Comparison of ENCODE assay signal across 24 cellular contexts in the genomic region with DNA sequence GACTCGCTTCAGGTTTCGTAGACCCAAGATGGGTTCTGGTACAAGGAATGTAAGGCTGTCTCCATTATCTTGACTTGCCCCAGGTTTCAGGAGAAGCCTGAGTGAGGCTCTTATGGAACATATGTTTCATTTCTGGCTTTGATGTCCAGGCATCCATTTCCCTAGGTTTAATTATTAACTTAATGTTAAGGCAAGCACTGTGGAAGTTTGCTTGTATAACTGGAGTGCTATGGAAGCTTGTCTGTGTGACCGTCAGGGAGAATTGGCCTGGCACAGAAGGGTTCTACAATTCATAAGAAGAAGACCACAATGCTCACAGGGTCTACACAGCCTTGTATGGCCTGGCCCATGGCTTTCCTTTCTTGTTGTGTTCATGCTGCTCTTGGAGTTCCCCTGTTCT. TPM values are rescaled to one million over a fixed set of nuclear protein-coding genes. Genes with fewer than 3 reads are reported as not detected.
DNase-seq lines count a peak whose midpoint lies in the region; ATAC-seq, FAIRE-seq and TF ChIP-seq lines count a peak whose summit lies in the region.
"Had no signal": no experiment of that assay in that cellular context is flagged by ENCODE, and none has a peak within 500 bp of the region (broad histone marks: within the 10 kb centered on the region; RNA-seq: fewer than 3 reads in every experiment).

No MANE protein-coding gene starts in this region.

- H3K36me3 Mint-ChIP-seq in GM23338 (ENCODE audit: low read depth): peaks cover 46% of the 10 kb centered on the region; the same call in 2 of the 3 replicates
- H3K36me3 Mint-ChIP-seq: CD4-positive, CD25-positive, alpha-beta regulatory T cell had no signal

- FAIRE-seq in GM12878 (lab: Jason Lieb, UNC) (no peak), urothelium cell line (lab: Jason Lieb, UNC) (no peak)
- FAIRE-seq: K562 had no signal

- POLR2A ChIA-PET in GM12878 (lab: Charles Lee): no interaction called here

- no peak overlapping the region for H3K27ac Mint-ChIP-seq in GM23338
- H3K27ac Mint-ChIP-seq: CD4-positive, CD25-positive, alpha-beta regulatory T cell; CD8-positive, alpha-beta memory T cell had no signal

- no peaks in the 10 kb centered on the region; the same call in 2 of the 3 replicates for H3K4me1 Mint-ChIP-seq in GM23338

- H4K20me1 ChIP-seq in GM12878 (ENCODE audit: control insufficient read depth, insufficient read depth): no peaks in the 10 kb centered on the region
- no peaks in the 10 kb centered on the region for H4K20me1 ChIP-seq in GM23338 (replicated peaks; ENCODE audit: insufficient read depth)

- RAD21 ChIA-PET in GM12878 (lab: Charles Lee; ENCODE audit: unreplicated experiment): no interaction called here

- no peak for TF ChIP-seq RAD21 in GM12878 (IDR thresholded peaks at IDR 0.05; ENCODE audit: insufficient read depth, low read depth, low read length)

- no peak for TF ChIP-seq EP300 in GM12878 (IDR thresholded peaks at IDR 0.05; ENCODE audit: borderline replicate concordance in 1 of 2, control insufficient read depth in 1 of 2, low read depth in 2 of 2, low read length in 2 of 2)

- SMC1A ChIA-PET in GM12878 (lab: Charles Lee; ENCODE audit: uncharacterized antibody, unreplicated experiment): no interaction called here

- no peak overlapping the region for H3K4me2 ChIP-seq in GM12878 (ENCODE audit: control insufficient read depth, insufficient read depth)
- H3K4me2 ChIP-seq in GM23338: no peak overlapping the region

- CTCF ChIA-PET in GM12878 (lab: Yijun Ruan, JAX): no interaction called here

- no peaks in the 10 kb centered on the region for H3K27me3 Mint-ChIP-seq in GM23338 (ENCODE audit: insufficient read depth, low read depth, poor library complexity)
- H3K27me3 Mint-ChIP-seq: CD4-positive, CD25-positive, alpha-beta regulatory T cell had no signal

- no peaks in the 10 kb centered on the region for H3K4me1 ChIP-seq in GM12878 (ENCODE audit: control insufficient read depth, insufficient read depth, low read length)
- H3K4me1 ChIP-seq in mucosa of descending colon (ENCODE audit: low read depth): no peaks in the 10 kb centered on the region
- no peaks in the 10 kb centered on the region for H3K4me1 ChIP-seq in GM23338 (ENCODE audit: insufficient read depth)
- H3K4me1 ChIP-seq in prostate gland (replicated peaks): no peaks in the 10 kb centered on the region
- H3K4me1 ChIP-seq: BE2C had no signal

- no peak overlapping the region for H3K27ac ChIP-seq in GM12878 (ENCODE audit: control insufficient read depth, insufficient read depth)
- H3K27ac ChIP-seq in GM23338 (ENCODE audit: low read depth): no peak overlapping the region
- H3K27ac ChIP-seq in prostate gland: no peak overlapping the region

- no peaks in the 10 kb centered on the region for H3K27me3 ChIP-seq in GM12878 (replicated peaks in 1 of 2; ENCODE audit: control insufficient read depth in 2 of 2, insufficient read depth in 2 of 2, low read length in 1 of 2)
- no peaks in the 10 kb centered on the region for H3K27me3 ChIP-seq in GM23338 (ENCODE audit: insufficient read depth)
- no peaks in the 10 kb centered on the region for H3K27me3 ChIP-seq in prostate gland (replicated peaks; ENCODE audit: insufficient read depth)
- H3K27me3 ChIP-seq: BE2C had no signal

- no peak overlapping the region for H2AFZ ChIP-seq in GM12878 (ENCODE audit: control insufficient read depth, low read depth, low read length)
- H2AFZ ChIP-seq in GM23338: no peak overlapping the region

- no TSS peak for BruUV-seq in GM12878 (replicated peaks; lab: Mats Ljungman, UMichigan)

- in situ Hi-C loops in GM12878 (cut with MboI): no loop called here

- TF ChIP-seq CTCF in GM12878 (IDR thresholded peaks at IDR 0.05 in 2 of 3, conservative IDR thresholded peaks at IDR 0.05 in 1 of 3; ENCODE audit: control insufficient read depth in 2 of 3, extremely low read depth in 1 of 3, insufficient read depth in 1 of 3, low read depth in 3 of 3, low read length in 3 of 3) (no peak), mucosa of descending colon (IDR thresholded peaks at IDR 0.05) (no peak), GM23338 (conservative IDR thresholded peaks at IDR 0.05; ENCODE audit: low read depth in 2 of 2) (no peak), prostate gland (IDR thresholded peaks at IDR 0.05) (no peak)

- peak; percentile 79 for DNase-seq in DMS53 (lab: John Stamatoyannopoulos, UW)
- peak; percentile 10 for DNase-seq in HT-29 (ENCODE audit: low spot score)
- no peak for DNase-seq in GM12878 (ENCODE audit: low read depth, low spot score)
- no peak for DNase-seq in mucosa of descending colon
- no peak for DNase-seq in GM23338 (ENCODE audit: low spot score)
- no peak for DNase-seq in prostate gland (ENCODE audit: low spot score)
- no peak for DNase-seq in urothelium cell line (ENCODE audit: low spot score)
- DNase-seq: ACHN; BE2C; C1 segment of cervical spinal cord; CD4-positive, CD25-positive, alpha-beta regulatory T cell; CD8-positive, alpha-beta memory T cell; COR-L47; DMS 273 treated with DMSO at 0.1 percent for 48 hours; DMS79; GDM1; IMR-90 had no signal

- H3F3A ChIP-seq in GM23338 (replicated peaks; ENCODE audit: low read depth): no peaks in the 10 kb centered on the region

- H3K79me2 ChIP-seq in GM12878 (ENCODE audit: control insufficient read depth, insufficient read depth, low read length) (no peaks in the 10 kb centered on the region), GM23338 (replicated peaks; ENCODE audit: insufficient read depth) (no peaks in the 10 kb centered on the region)

- H3K4me3 Mint-ChIP-seq in GM23338: no peak overlapping the region
- H3K4me3 Mint-ChIP-seq: CD4-positive, CD25-positive, alpha-beta regulatory T cell; CD8-positive, alpha-beta memory T cell had no signal

- H3K9me2 ChIP-seq in GM23338 (ENCODE audit: insufficient read depth): no peaks in the 10 kb centered on the region

- H3K9ac ChIP-seq in GM12878 (ENCODE audit: control insufficient read depth, insufficient read depth, low read length): no peak overlapping the region

- intact Hi-C loops in GM12878 (cut with micrococcal nuclease; ENCODE audit: unreplicated experiment) (no loop called here), mucosa of descending colon (cut with DNase I, micrococcal nuclease) (no loop called here), prostate gland (cut with DNase I) (no loop called here)

- 43% methylated on average over 3 of the region's 3 CpGs for WGBS in GM12878 (ENCODE audit: insufficient coverage, insufficient replicate concordance, low lambda C conversion rate, missing lambda C conversion rate)
- 100% methylated on average over 3 of the region's 3 CpGs for WGBS in prostate gland

- no peaks in the 10 kb centered on the region for H3K36me3 ChIP-seq in GM12878 (ENCODE audit: control insufficient read depth in 2 of 2, insufficient read depth in 2 of 2, low read length in 1 of 2)
- H3K36me3 ChIP-seq in mucosa of descending colon (ENCODE audit: low read depth): no peaks in the 10 kb centered on the region
- H3K36me3 ChIP-seq in GM23338 (ENCODE audit: insufficient read depth): no peaks in the 10 kb centered on the region
- H3K36me3 ChIP-seq in prostate gland: no peaks in the 10 kb centered on the region
- H3K36me3 ChIP-seq: BE2C, HAP-1 had no signal

- TF ChIP-seq POLR2A in GM12878 (IDR thresholded peaks at IDR 0.05; ENCODE audit: low read depth, low read length) (no peak), prostate gland (IDR thresholded peaks at IDR 0.05) (no peak)

- H3K9me3 Mint-ChIP-seq in GM23338: peaks cover 29% of the 10 kb centered on the region

- ATAC-seq in GM12878 (peak; percentile 48), mucosa of descending colon (peak; percentile 40), GM23338 (no peak), GM21526 (IDR thresholded peaks at IDR 0.05; ENCODE audit: low FRiP score, unreplicated experiment) (no peak)
- ATAC-seq: K562 had no signal

- H3K4me3 ChIP-seq in GM12878 (no peak overlapping the region), mucosa of descending colon (no peak overlapping the region), GM23338 (no peak overlapping the region), prostate gland (no peak overlapping the region)
- H3K4me3 ChIP-seq: HAP-1, K562 had no signal

- H3K9me3 ChIP-seq in GM12878 (replicated peaks; ENCODE audit: control insufficient read depth, insufficient read depth, low read length): no peaks in the 10 kb centered on the region
- no peaks in the 10 kb centered on the region for H3K9me3 ChIP-seq in mucosa of descending colon
- H3K9me3 ChIP-seq in prostate gland: no peaks in the 10 kb centered on the region
- H3K9me3 ChIP-seq: BE2C had no signal

TF ChIP-seq in GM12878, 131 proteins besides CTCF, POLR2A, EP300 and RAD21 (continues in another document):
- 0 out of 2 replicates have a peak, but pooled peaks have one; percentile 14 for TF ChIP-seq RUNX3 (IDR thresholded peaks at IDR 0.05; ENCODE audit: low read length)

TF ChIP-seq in GM23338, 12 proteins besides CTCF, POLR2A, EP300 and RAD21 (continues in another document):
- TF ChIP-seq JUNB (IDR thresholded peaks at IDR 0.05; ENCODE audit: unreplicated experiment) (no peak), CREB1 (CRISPR knock-in tag; IDR thresholded peaks at IDR 0.05; ENCODE audit: low read depth) (no peak), POLR2AphosphoS5 (IDR thresholded peaks at IDR 0.05; ENCODE audit: low read depth) (no peak), EZH2 (IDR thresholded peaks at IDR 0.05; ENCODE audit: low read depth, unreplicated experiment) (no peak)

RNA-seq across cellular contexts. Expression of gene PPP1R2C, which starts 47.2 kb away (rescaled TPM):
- total RNA-seq in HT-29 (2014; rRNA removed; shearing (Covaris generic)): not detected in 2 replicates
- total RNA-seq in GM12878 (2013; cell fraction: nucleolus; rRNA removed): not detected in 2 replicates
- total RNA-seq in GM12878 (2014; rRNA removed) (not detected in 2 replicates), GM12878 (2014; rRNA removed; fragmentation: Illumina TruSeq; extraction: Trizol) (not detected in 2 replicates), GM12878 (2021) (not detected in 2 replicates), mucosa of descending colon (not detected), prostate gland (1 to 10 TPM in 1 of 2 donors, not detected in 1; 6.6 TPM)
- not detected for polyA plus RNA-seq in GM12878 (2011; ENCODE audit: low read depth)
- polyA plus RNA-seq in GM12878 (2011; rRNA removed) (not detected in 2 replicates), GM12878 (2014; fragmentation: Illumina TruSeq; extraction: Trizol) (not detected in 2 replicates), GM12878 (2014; fragmentation: Nextera tagmentation; extraction: Ambion mirVana) (not detected), GM12878 (2014; rRNA removed) (not detected in 2 replicates), GM12878 (2016; fragmentation: Nextera tagmentation; extraction: Ambion mirVana) (not detected), GM23338 (2016; fragmentation: Nextera tagmentation; extraction: Ambion mirVana) (not detected in 2 replicates)
- not detected in 2 replicates for polyA plus RNA-seq in GM12878 (2011; cell fraction: cytosol; rRNA removed)
- polyA plus RNA-seq in GM12878 (2011; cell fraction: nucleus; rRNA removed): not detected in 2 replicates
- polyA plus RNA-seq in GM12878 (2012): not detected in 2 replicates
- polyA minus RNA-seq in GM12878 (2011; rRNA and poly(A)+ RNA removed): not detected in 2 replicates
- not detected in 2 replicates for polyA minus RNA-seq in GM12878 (2011; cell fraction: cytosol; rRNA and poly(A)+ RNA removed)
- polyA minus RNA-seq in GM12878 (2011; cell fraction: nucleus; rRNA and poly(A)+ RNA removed): not detected in 2 replicates
- total RNA-seq in GM23338 (2014; rRNA removed; shearing (Covaris generic)): not detected in 2 replicates
- total RNA-seq: A172; CD8-positive, alpha-beta memory T cell; Daoy; H4; HT1080; IMR-90; K562 had no signal
- polyA plus RNA-seq: IMR-90, K562 had no signal

Comparison
In these comparisons a context has a peak if more than half of its experiments do, and no peak if none do; other contexts are left out.
1. DNase-seq: peak in DMS53 (single experiment) and HT-29 (single experiment); none in GM12878 (single experiment), mucosa of descending colon (0 of 3), GM23338 (single experiment), prostate gland (single experiment) and urothelium cell line (single experiment).
2. ATAC-seq: peak in GM12878 (single experiment) and mucosa of descending colon (single experiment); none in GM23338 (single experiment) and GM21526 (single experiment).